1 cellular context compared by ENCODE assay signal in the genomic region with DNA sequence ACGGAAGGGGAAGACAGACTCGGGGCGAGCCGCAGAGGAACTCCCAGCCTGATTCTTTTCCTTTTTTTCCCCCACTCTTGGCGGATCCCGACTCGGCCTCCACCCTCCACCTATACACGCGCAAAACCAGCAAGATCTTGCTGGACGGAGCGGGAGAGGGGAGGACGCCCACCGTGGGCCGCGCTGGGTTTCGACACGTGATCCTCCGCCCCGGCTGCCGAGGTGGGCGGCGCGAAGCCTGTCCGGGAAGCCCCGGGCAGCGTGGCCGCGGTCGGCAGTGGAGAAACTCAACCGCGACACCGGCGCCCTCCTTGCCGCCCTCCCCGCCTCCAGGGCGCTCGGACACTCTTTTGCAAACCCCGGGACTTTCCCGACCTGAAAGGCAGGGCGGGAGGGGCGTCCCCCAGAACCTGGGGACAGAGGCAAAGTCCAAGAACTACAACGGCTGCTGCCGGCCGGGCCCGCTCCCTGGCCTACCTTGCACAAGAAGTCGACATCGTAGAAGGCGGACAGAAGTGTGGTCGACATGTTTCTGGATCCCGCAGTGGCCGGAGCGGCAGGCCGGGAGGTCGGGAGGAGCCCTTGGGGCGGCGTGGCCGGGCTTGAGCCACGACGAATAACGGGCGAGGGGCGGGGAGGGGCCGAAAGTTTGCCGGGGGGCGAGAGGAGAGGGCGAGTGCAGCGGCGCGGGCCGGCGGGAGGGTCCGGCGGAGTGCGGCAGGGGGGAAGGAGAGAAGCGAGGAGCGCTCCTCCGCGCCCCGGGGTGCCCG.
A peak's percentile ranks its signal among the peaks of the same experiment; 100 is the strongest.
TF ChIP-seq lines count a peak whose summit lies in the region.

No MANE protein-coding gene starts in this region.

TF ChIP-seq in HepG2, 621 proteins besides CTCF, POLR2A, EP300 and RAD21 (continued from another document and continues in another):
- TF ChIP-seq TSC22D2 (CRISPR knock-in tag; IDR thresholded peaks at IDR 0.05; ENCODE audit: borderline replicate concordance) (peak; percentile 83), ZSCAN12 (CRISPR knock-in tag; IDR thresholded peaks at IDR 0.05) (0 out of 2 replicates have a peak, but pooled peaks have one; percentile 7), FOSL2 (CRISPR knock-in tag; IDR thresholded peaks at IDR 0.05) (peak; percentile 32; the same call in 1 of the 2 replicates), ZNF235 (CRISPR knock-in tag; IDR thresholded peaks at IDR 0.05; ENCODE audit: borderline replicate concordance) (no peak; the same call in 1 of the 2 replicates), ZNF232 (CRISPR knock-in tag; IDR thresholded peaks at IDR 0.05; ENCODE audit: borderline replicate concordance) (no peak; the same call in 1 of the 2 replicates), CEBPB (IDR thresholded peaks at IDR 0.05; ENCODE audit: borderline replicate concordance, low read depth, low read length) (peak; percentile 70; the same call in 1 of the 2 replicates), ZNF260 (CRISPR knock-in tag; IDR thresholded peaks at IDR 0.05; ENCODE audit: borderline replicate concordance, low read depth) (no peak), ATF7-NPFF (CRISPR knock-in tag; IDR thresholded peaks at IDR 0.05; ENCODE audit: low read depth) (no peak; the same call in 1 of the 2 replicates), KLF15 (CRISPR knock-in tag; IDR thresholded peaks at IDR 0.05; ENCODE audit: borderline replicate concordance) (peak; percentile 68; the same call in 1 of the 2 replicates), HMG20A (CRISPR knock-in tag; IDR thresholded peaks at IDR 0.05; ENCODE audit: borderline replicate concordance) (peak; percentile 61), ZSCAN22 (CRISPR knock-in tag; IDR thresholded peaks at IDR 0.05) (no peak; the same call in 1 of the 2 replicates), GABPA (IDR thresholded peaks at IDR 0.05; ENCODE audit: low read depth, low read length) (no peak), GABPA (CRISPR knock-in tag; IDR thresholded peaks at IDR 0.05; ENCODE audit: low read depth) (no peak), KDM2A (CRISPR knock-in tag; IDR thresholded peaks at IDR 0.05; ENCODE audit: borderline replicate concordance, low read depth) (peak; percentile 68; the same call in 1 of the 2 replicates), ZNF263 (CRISPR knock-in tag; IDR thresholded peaks at IDR 0.05) (peak; percentile 10; the same call in 1 of the 2 replicates), ZFAT (CRISPR knock-in tag; conservative IDR thresholded peaks at IDR 0.05) (no peak), GATAD2A (CRISPR knock-in tag; IDR thresholded peaks at IDR 0.05) (no peak; the same call in 1 of the 2 replicates), NCOR1 (IDR thresholded peaks at IDR 0.05; ENCODE audit: borderline replicate concordance, low read length) (no peak), ZFP41 (CRISPR knock-in tag; IDR thresholded peaks at IDR 0.05; ENCODE audit: borderline replicate concordance) (no peak), REPIN1 (CRISPR knock-in tag; IDR thresholded peaks at IDR 0.05; ENCODE audit: borderline replicate concordance, low read depth) (no peak; the same call in 1 of the 2 replicates), ZNF564 (CRISPR knock-in tag; IDR thresholded peaks at IDR 0.05) (peak; percentile 66; the same call in 1 of the 2 replicates), MZF1 (CRISPR knock-in tag; IDR thresholded peaks at IDR 0.05; ENCODE audit: borderline replicate concordance) (no peak), ZNF775 (CRISPR knock-in tag; IDR thresholded peaks at IDR 0.05; ENCODE audit: borderline replicate concordance) (no peak), FOXM1 (CRISPR knock-in tag; IDR thresholded peaks at IDR 0.05) (no peak), ZSCAN25 (CRISPR knock-in tag; IDR thresholded peaks at IDR 0.05) (no peak; the same call in 1 of the 2 replicates), ZNF205 (CRISPR knock-in tag; IDR thresholded peaks at IDR 0.05) (no peak), NR2F6 (IDR thresholded peaks at IDR 0.05) (no peak), NR2F6 (CRISPR knock-in tag; IDR thresholded peaks at IDR 0.05) (no peak), BORCS8-MEF2B (CRISPR knock-in tag; IDR thresholded peaks at IDR 0.05) (no peak), ZMYM2 (CRISPR knock-in tag; IDR thresholded peaks at IDR 0.05) (no peak; the same call in 1 of the 2 replicates)
- TF ChIP-seq, protein P1, sequence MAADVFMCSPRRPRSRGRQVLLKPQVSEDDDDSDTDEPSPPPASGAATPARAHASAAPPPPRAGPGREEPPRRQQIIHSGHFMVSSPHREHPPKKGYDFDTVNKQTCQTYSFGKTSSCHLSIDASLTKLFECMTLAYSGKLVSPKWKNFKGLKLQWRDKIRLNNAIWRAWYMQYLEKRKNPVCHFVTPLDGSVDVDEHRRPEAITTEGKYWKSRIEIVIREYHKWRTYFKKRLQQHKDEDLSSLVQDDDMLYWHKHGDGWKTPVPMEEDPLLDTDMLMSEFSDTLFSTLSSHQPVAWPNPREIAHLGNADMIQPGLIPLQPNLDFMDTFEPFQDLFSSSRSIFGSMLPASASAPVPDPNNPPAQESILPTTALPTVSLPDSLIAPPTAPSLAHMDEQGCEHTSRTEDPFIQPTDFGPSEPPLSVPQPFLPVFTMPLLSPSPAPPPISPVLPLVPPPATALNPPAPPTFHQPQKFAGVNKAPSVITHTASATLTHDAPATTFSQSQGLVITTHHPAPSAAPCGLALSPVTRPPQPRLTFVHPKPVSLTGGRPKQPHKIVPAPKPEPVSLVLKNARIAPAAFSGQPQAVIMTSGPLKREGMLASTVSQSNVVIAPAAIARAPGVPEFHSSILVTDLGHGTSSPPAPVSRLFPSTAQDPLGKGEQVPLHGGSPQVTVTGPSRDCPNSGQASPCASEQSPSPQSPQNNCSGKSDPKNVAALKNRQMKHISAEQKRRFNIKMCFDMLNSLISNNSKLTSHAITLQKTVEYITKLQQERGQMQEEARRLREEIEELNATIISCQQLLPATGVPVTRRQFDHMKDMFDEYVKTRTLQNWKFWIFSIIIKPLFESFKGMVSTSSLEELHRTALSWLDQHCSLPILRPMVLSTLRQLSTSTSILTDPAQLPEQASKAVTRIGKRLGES (CRISPR knock-in tag; IDR thresholded peaks at IDR 0.05; ENCODE audit: borderline replicate concordance), result no peak; the same call in 1 of the 2 replicates
- TF ChIP-seq, protein P2, sequence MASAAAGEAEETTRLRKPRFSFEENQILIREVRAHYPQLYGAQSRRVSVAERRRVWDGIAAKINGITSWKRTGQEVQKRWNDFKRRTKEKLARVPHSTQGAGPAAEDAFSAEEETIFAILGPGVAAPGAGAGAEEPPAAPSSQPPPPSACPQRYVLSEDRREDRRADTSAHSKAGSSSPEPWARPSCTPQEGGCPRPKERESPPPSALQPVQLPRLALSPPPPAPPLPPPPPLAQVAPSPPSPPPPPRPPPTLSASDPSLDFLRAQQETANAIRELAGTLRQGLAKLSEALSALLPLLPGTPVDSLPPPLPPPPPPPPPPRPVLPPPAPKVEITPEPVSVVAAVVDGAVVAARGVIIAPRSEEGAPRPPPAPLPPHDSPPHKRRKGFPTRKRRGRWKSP (CRISPR knock-in tag; IDR thresholded peaks at IDR 0.05), result no peak
- TF ChIP-seq, protein P3, sequence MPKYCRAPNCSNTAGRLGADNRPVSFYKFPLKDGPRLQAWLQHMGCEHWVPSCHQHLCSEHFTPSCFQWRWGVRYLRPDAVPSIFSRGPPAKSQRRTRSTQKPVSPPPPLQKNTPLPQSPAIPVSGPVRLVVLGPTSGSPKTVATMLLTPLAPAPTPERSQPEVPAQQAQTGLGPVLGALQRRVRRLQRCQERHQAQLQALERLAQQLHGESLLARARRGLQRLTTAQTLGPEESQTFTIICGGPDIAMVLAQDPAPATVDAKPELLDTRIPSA (CRISPR knock-in tag; IDR thresholded peaks at IDR 0.05; ENCODE audit: borderline replicate concordance), result peak; percentile 71; the same call in 1 of the 2 replicates
- TF ChIP-seq, protein P4, sequence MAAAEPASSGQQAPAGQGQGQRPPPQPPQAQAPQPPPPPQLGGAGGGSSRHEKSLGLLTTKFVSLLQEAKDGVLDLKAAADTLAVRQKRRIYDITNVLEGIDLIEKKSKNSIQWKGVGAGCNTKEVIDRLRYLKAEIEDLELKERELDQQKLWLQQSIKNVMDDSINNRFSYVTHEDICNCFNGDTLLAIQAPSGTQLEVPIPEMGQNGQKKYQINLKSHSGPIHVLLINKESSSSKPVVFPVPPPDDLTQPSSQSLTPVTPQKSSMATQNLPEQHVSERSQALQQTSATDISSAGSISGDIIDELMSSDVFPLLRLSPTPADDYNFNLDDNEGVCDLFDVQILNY (CRISPR knock-in tag; conservative IDR thresholded peaks at IDR 0.05), result no peak; the same call in 1 of the 2 replicates
- TF ChIP-seq, protein P5, sequence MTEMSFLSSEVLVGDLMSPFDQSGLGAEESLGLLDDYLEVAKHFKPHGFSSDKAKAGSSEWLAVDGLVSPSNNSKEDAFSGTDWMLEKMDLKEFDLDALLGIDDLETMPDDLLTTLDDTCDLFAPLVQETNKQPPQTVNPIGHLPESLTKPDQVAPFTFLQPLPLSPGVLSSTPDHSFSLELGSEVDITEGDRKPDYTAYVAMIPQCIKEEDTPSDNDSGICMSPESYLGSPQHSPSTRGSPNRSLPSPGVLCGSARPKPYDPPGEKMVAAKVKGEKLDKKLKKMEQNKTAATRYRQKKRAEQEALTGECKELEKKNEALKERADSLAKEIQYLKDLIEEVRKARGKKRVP (CRISPR knock-in tag; IDR thresholded peaks at IDR 0.05), result peak in 1 of 2 experiments; percentile 68; a peak in 2 of 4 replicates
- TF ChIP-seq, protein P6, sequence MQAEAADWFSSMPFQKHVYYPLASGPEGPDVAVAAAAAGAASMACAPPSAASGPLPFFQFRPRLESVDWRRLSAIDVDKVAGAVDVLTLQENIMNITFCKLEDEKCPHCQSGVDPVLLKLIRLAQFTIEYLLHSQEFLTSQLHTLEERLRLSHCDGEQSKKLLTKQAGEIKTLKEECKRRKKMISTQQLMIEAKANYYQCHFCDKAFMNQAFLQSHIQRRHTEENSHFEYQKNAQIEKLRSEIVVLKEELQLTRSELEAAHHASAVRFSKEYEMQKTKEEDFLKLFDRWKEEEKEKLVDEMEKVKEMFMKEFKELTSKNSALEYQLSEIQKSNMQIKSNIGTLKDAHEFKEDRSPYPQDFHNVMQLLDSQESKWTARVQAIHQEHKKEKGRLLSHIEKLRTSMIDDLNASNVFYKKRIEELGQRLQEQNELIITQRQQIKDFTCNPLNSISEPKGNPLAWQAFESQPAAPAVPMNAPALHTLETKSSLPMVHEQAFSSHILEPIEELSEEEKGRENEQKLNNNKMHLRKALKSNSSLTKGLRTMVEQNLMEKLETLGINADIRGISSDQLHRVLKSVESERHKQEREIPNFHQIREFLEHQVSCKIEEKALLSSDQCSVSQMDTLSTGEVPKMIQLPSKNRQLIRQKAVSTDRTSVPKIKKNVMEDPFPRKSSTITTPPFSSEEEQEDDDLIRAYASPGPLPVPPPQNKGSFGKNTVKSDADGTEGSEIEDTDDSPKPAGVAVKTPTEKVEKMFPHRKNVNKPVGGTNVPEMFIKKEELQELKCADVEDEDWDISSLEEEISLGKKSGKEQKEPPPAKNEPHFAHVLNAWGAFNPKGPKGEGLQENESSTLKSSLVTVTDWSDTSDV (CRISPR knock-in tag; IDR thresholded peaks at IDR 0.05), result no peak; the same call in 1 of the 2 replicates
- TF ChIP-seq, protein P7, sequence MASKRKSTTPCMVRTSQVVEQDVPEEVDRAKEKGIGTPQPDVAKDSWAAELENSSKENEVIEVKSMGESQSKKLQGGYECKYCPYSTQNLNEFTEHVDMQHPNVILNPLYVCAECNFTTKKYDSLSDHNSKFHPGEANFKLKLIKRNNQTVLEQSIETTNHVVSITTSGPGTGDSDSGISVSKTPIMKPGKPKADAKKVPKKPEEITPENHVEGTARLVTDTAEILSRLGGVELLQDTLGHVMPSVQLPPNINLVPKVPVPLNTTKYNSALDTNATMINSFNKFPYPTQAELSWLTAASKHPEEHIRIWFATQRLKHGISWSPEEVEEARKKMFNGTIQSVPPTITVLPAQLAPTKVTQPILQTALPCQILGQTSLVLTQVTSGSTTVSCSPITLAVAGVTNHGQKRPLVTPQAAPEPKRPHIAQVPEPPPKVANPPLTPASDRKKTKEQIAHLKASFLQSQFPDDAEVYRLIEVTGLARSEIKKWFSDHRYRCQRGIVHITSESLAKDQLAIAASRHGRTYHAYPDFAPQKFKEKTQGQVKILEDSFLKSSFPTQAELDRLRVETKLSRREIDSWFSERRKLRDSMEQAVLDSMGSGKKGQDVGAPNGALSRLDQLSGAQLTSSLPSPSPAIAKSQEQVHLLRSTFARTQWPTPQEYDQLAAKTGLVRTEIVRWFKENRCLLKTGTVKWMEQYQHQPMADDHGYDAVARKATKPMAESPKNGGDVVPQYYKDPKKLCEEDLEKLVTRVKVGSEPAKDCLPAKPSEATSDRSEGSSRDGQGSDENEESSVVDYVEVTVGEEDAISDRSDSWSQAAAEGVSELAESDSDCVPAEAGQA (IDR thresholded peaks at IDR 0.05; ENCODE audit: low read depth), result no peak
- TF ChIP-seq, protein P7 (CRISPR knock-in tag; IDR thresholded peaks at IDR 0.05; ENCODE audit: borderline replicate concordance), result 0 out of 2 replicates have a peak, but pooled peaks have one; percentile 52
- TF ChIP-seq, protein P8, sequence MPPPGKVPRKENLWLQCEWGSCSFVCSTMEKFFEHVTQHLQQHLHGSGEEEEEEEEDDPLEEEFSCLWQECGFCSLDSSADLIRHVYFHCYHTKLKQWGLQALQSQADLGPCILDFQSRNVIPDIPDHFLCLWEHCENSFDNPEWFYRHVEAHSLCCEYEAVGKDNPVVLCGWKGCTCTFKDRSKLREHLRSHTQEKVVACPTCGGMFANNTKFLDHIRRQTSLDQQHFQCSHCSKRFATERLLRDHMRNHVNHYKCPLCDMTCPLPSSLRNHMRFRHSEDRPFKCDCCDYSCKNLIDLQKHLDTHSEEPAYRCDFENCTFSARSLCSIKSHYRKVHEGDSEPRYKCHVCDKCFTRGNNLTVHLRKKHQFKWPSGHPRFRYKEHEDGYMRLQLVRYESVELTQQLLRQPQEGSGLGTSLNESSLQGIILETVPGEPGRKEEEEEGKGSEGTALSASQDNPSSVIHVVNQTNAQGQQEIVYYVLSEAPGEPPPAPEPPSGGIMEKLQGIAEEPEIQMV (CRISPR knock-in tag; IDR thresholded peaks at IDR 0.05; ENCODE audit: low read depth), result no peak
